In the genomic region with DNA sequence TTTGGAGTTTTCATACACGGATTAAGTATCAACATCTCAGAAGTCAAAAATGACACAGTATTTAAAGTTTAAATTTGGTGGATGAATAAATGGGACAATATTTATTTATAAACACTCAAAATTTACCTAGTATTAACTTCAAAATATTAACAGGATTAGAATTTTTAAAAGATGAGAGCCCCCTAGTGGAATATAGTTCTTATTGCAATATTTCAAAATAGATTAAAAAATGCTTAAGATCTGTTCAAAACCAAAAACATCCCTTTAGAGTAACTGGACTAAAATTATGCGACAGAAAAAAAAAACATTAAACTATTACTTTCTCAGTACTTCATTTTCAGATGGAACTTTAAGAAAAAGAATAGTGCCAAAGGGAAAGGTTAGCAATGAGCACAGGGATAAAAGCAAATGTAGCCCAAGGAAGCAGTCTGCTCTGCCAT, we compare ENCODE assay signal across 10 cellular contexts. TPM values are rescaled to one million over a fixed set of nuclear protein-coding genes. Genes with fewer than 3 reads are reported as not detected.
DNase-seq lines count a peak whose midpoint lies in the region; ATAC-seq and TF ChIP-seq lines count a peak whose summit lies in the region.
"Had no signal": no experiment of that assay in that cellular context is flagged by ENCODE, and none has a peak within 500 bp of the region (broad histone marks: within the 10 kb centered on the region; RNA-seq: fewer than 3 reads in every experiment).

No MANE protein-coding gene starts in this region.

- no peaks in the 10 kb centered on the region for H3K36me3 Mint-ChIP-seq in natural killer cell
- H3K36me3 Mint-ChIP-seq in natural killer cell treated with Interleukin-12 subunit alpha and Interleukin-12 subunit beta and Interleukin-15 and Interleukin-18, amount 100 ng/mL, for 72 hours: peaks cover 4% of the 10 kb centered on the region

- peak; percentile 85 for TF ChIP-seq CTCF in natural killer cell (IDR thresholded peaks at IDR 0.05)

- intact Hi-C loops in natural killer cell (cut with micrococcal nuclease): loop anchor here (2.0 to 10.0 kb wide), 2 partner anchors 138 to 182 kb away; no protein-coding TSS in a partner anchor

- no peaks in the 10 kb centered on the region for H3K27me3 Mint-ChIP-seq in natural killer cell (ENCODE audit: low read depth in 2 of 2)
- H3K27me3 Mint-ChIP-seq in natural killer cell treated with Interleukin-12 subunit alpha and Interleukin-12 subunit beta and Interleukin-15 and Interleukin-18, amount 100 ng/mL, for 72 hours: no peaks in the 10 kb centered on the region
- H3K27me3 Mint-ChIP-seq: central memory CD8-positive, alpha-beta T cell had no signal

- no peak for ATAC-seq in natural killer cell
- no peak for ATAC-seq in natural killer cell treated with Interleukin-12 subunit alpha and Interleukin-12 subunit beta and Interleukin-15 and Interleukin-18, amount 100 ng/mL, for 72 hours
- no peak for ATAC-seq in GM21825 (IDR thresholded peaks at IDR 0.05; ENCODE audit: unreplicated experiment)

- H3K4me1 Mint-ChIP-seq in natural killer cell: no peaks in the 10 kb centered on the region
- no peaks in the 10 kb centered on the region for H3K4me1 Mint-ChIP-seq in natural killer cell treated with Interleukin-12 subunit alpha and Interleukin-12 subunit beta and Interleukin-15 and Interleukin-18, amount 100 ng/mL, for 72 hours (ENCODE audit: low read depth in 2 of 2)
- H3K4me1 Mint-ChIP-seq: central memory CD8-positive, alpha-beta T cell had no signal

- H3K4me3 Mint-ChIP-seq in natural killer cell: no peak overlapping the region
- no peak overlapping the region for H3K4me3 Mint-ChIP-seq in natural killer cell treated with Interleukin-12 subunit alpha and Interleukin-12 subunit beta and Interleukin-15 and Interleukin-18, amount 100 ng/mL, for 72 hours
- H3K4me3 Mint-ChIP-seq: central memory CD8-positive, alpha-beta T cell had no signal

- DNase-seq in natural killer cell: no peak
- no peak for DNase-seq in natural killer cell treated with Interleukin-12 subunit alpha and Interleukin-12 subunit beta and Interleukin-15 and Interleukin-18, amount 100 ng/mL, for 72 hours (ENCODE audit: low spot score)
- peak; percentile 9 for DNase-seq in SK-N-DZ (ENCODE audit: low spot score)
- DNase-seq in glomerular visceral epithelial cell (ENCODE audit: extremely low spot score): peak; percentile 5
- DNase-seq in ecto neural progenitor cell (ENCODE audit: low spot score): no peak
- no peak for DNase-seq in NCI-H2081 treated with DMSO at 0.1 percent for 48 hours (lab: John Stamatoyannopoulos, UW)
- no peak for DNase-seq in NCI-H2227 treated with DMSO at 0.1 percent for 48 hours (lab: John Stamatoyannopoulos, UW)
- DNase-seq: NCI-H1436 had no signal

- H3K27ac Mint-ChIP-seq in natural killer cell: peak overlapping the region in 1 of 2 donors; percentile 43
- no peak overlapping the region for H3K27ac Mint-ChIP-seq in natural killer cell treated with Interleukin-12 subunit alpha and Interleukin-12 subunit beta and Interleukin-15 and Interleukin-18, amount 100 ng/mL, for 72 hours

- H3K9me3 Mint-ChIP-seq in natural killer cell: no peaks in the 10 kb centered on the region
- no peaks in the 10 kb centered on the region for H3K9me3 Mint-ChIP-seq in natural killer cell treated with Interleukin-12 subunit alpha and Interleukin-12 subunit beta and Interleukin-15 and Interleukin-18, amount 100 ng/mL, for 72 hours
- H3K9me3 Mint-ChIP-seq: central memory CD8-positive, alpha-beta T cell had no signal

RNA-seq across cellular contexts. Expression of a gene that starts 56.6 kb away (rescaled TPM):
- 100 to 1,000 TPM in 1 of 3 donors, 10 to 100 TPM in 2; 73.0 to 109 (median 80.3) TPM for total RNA-seq in natural killer cell
- total RNA-seq in natural killer cell treated with Interleukin-12 subunit alpha and Interleukin-12 subunit beta and Interleukin-15 and Interleukin-18, amount 100 ng/mL, for 72 hours: 10 to 100 TPM; 78.3 to 88.0 TPM
- polyA plus RNA-seq in SK-N-DZ (2014; cell fraction: cytosol; rRNA removed): 54.9 and 105 TPM in 2 replicates
- polyA plus RNA-seq in SK-N-DZ (2014; cell fraction: nucleus; rRNA removed): 120 TPM in 2 replicates

Comparison
In these comparisons a context has a peak if more than half of its experiments do, and no peak if none do; other contexts are left out.
1. DNase-seq: peak in SK-N-DZ (single experiment) and glomerular visceral epithelial cell (single experiment); none in natural killer cell (single experiment), natural killer cell treated with Interleukin-12 subunit alpha and Interleukin-12 subunit beta and Interleukin-15 and Interleukin-18, amount 100 ng/mL, for 72 hours (single experiment), ecto neural progenitor cell (single experiment), NCI-H2081 treated with DMSO at 0.1 percent for 48 hours (single experiment) and NCI-H2227 treated with DMSO at 0.1 percent for 48 hours (single experiment).